Comparison of ENCODE assay signal across 9 cellular contexts in genomic region chr2:74690571-74690970, GRCh38. TPM values are rescaled to one million over a fixed set of nuclear protein-coding genes. Genes with fewer than 3 reads are reported as not detected.
DNase-seq lines count a peak whose midpoint lies in the region; ATAC-seq and TF ChIP-seq lines count a peak whose summit lies in the region.
"Had no signal": no experiment of that assay in that cellular context is flagged by ENCODE, and none has a peak within 500 bp of the region (broad histone marks: within the 10 kb centered on the region; RNA-seq: fewer than 3 reads in every experiment).

No MANE protein-coding gene starts in this region.

- no peak overlapping the region for H3K27ac ChIP-seq in heart left ventricle

- peak; percentile 82 for TF ChIP-seq CTCF in GM12873 (IDR thresholded peaks at IDR 0.05; ENCODE audit: insufficient read depth, low read depth, low read length, missing control alignments)
- TF ChIP-seq CTCF in WTC11 (IDR thresholded peaks at IDR 0.05): peak; percentile 35
- TF ChIP-seq CTCF in heart left ventricle (IDR thresholded peaks at IDR 0.05): peak; percentile 46 to 80 (median 63)

- no peak for TF ChIP-seq POLR2A in heart left ventricle (IDR thresholded peaks at IDR 0.05)

- H3K4me3 ChIP-seq in heart left ventricle: no peak overlapping the region

- H3K4me1 ChIP-seq in heart left ventricle: peaks cover 0 to 11% (median 0%) of the 10 kb centered on the region in 12 donors

- H3K27ac Mint-ChIP-seq in WTC11: no peak overlapping the region

- H3K36me3 Mint-ChIP-seq in WTC11: no peaks in the 10 kb centered on the region

- POLR2A ChIA-PET in WTC11 (lab: Charles Lee): no interaction called here

- H3K9me3 ChIP-seq in heart left ventricle: no peaks in the 10 kb centered on the region

- CTCF ChIA-PET in WTC11 (lab: Charles Lee): interaction anchor here (0.6 to 2.8 kb wide), 19 partner anchors 11 to 374 kb away, joined by 3 to 27 read pairs (median 4); no protein-coding TSS in a partner anchor

- DNase-seq in AML-193 (lab: John Stamatoyannopoulos, UW) (peak; percentile 71 to 78), NCI-H2171 (lab: John Stamatoyannopoulos, UW) (peak; percentile 36), WTC11 (ENCODE audit: low spot score) (no peak), heart left ventricle (no peak), pulmonary artery endothelial cell (ENCODE audit: low read depth, low spot score) (peak; percentile 19)
- DNase-seq in activated effector memory CD4-positive, alpha-beta T cell treated with anti-CD3 and anti-CD28 coated beads, Interleukin-2, amount 50 U/mL, for 16 hours: no peak

- ATAC-seq in HG02870 (IDR thresholded peaks at IDR 0.05; ENCODE audit: unreplicated experiment) (peak; percentile 78), WTC11 (peak; percentile 83), heart left ventricle (peak in 3 of 4 donors; percentile 73 to 86 (median 80))

- peaks cover 3% of the 10 kb centered on the region for H3K9me3 Mint-ChIP-seq in WTC11

- WGBS in heart left ventricle, 4 donors: 9 to 11% (median 9%) methylated on average over 4 of the region's 4 CpGs

- intact Hi-C loops in heart left ventricle (cut with DNase I): loop anchor here in 9 of 10 donors (1.0 to 10.0 kb wide), 8 partner anchors 182 to 917 kb away; no protein-coding TSS in a partner anchor

- no peaks in the 10 kb centered on the region for H3K36me3 ChIP-seq in heart left ventricle

- H3K4me1 Mint-ChIP-seq in WTC11: no peaks in the 10 kb centered on the region

- no peak overlapping the region for H3K4me3 Mint-ChIP-seq in WTC11

- no peaks in the 10 kb centered on the region for H3K27me3 Mint-ChIP-seq in WTC11 (ENCODE audit: low read depth)

- H3K27me3 ChIP-seq in heart left ventricle: peaks cover 0 to 8% (median 0%) of the 10 kb centered on the region in 9 donors

TF ChIP-seq in WTC11, 78 proteins besides CTCF, POLR2A, EP300 and RAD21:
- TF ChIP-seq ZNF396 (CRISPR knock-in tag; IDR thresholded peaks at IDR 0.05; ENCODE audit: borderline replicate concordance) (no peak), FOXP1 (CRISPR knock-in tag; IDR thresholded peaks at IDR 0.05; ENCODE audit: borderline replicate concordance) (no peak), NR1H2 (CRISPR knock-in tag; IDR thresholded peaks at IDR 0.05) (no peak), MXD4 (CRISPR knock-in tag; IDR thresholded peaks at IDR 0.05; ENCODE audit: borderline replicate concordance) (no peak), SMAD3 (CRISPR knock-in tag; IDR thresholded peaks at IDR 0.05; ENCODE audit: borderline replicate concordance) (no peak), IRF2 (CRISPR knock-in tag; IDR thresholded peaks at IDR 0.05; ENCODE audit: borderline replicate concordance, low read depth) (no peak)
TF ChIP-seq in WTC11: peak in this region for 0.

RNA-seq across cellular contexts. Expression of gene SEMA4F, which starts 36.5 kb away (rescaled TPM):
- total RNA-seq in WTC11 (2021) (5.7 to 7.4 TPM (median 6.3 TPM) in 3 replicates), heart left ventricle (1 to 10 TPM; 2.2 to 4.9 (median 3.5) TPM), pulmonary artery endothelial cell (5.5 and 6.4 TPM in 2 replicates)
- 1 to 10 TPM in 1 of 2 donors, under 1 TPM in 1; 0.95 to 2.8 TPM for polyA plus RNA-seq in heart left ventricle

RNA-seq across cellular contexts. Expression of gene M1AP, which starts 42.4 kb away (rescaled TPM):
- 5.9 to 9.2 TPM (median 8.5 TPM) in 3 replicates for total RNA-seq in WTC11 (2021)
- total RNA-seq in heart left ventricle: under 1 TPM in 3 of 9 donors, not detected in 6; 0.21 to 0.88 (median 0.79) TPM
- under 1 TPM; 0.07 to 0.08 TPM for polyA plus RNA-seq in heart left ventricle
- not detected in 2 replicates for total RNA-seq in pulmonary artery endothelial cell
- total RNA-seq: skeletal muscle tissue had no signal

Comparison
In these comparisons a context has a peak if more than half of its experiments do, and no peak if none do; other contexts are left out.
1. DNase-seq: peak in AML-193 (2 of 2), NCI-H2171 (single experiment) and pulmonary artery endothelial cell (single experiment); none in WTC11 (single experiment), heart left ventricle (0 of 5) and activated effector memory CD4-positive, alpha-beta T cell treated with anti-CD3 and anti-CD28 coated beads, Interleukin-2, amount 50 U/mL, for 16 hours (single experiment).
2. Peak in every context shown above with its lines, with median percentiles within 50 percentile points of each other: CTCF ChIP-seq and ATAC-seq.